18 cellular contexts compared by ENCODE assay signal in genomic region chrX:144637731-144638130, GRCh38.
"Had no signal": no experiment of that assay in that cellular context is flagged by ENCODE, and none has a peak within 500 bp of the region (broad histone marks: within the 10 kb centered on the region; RNA-seq: fewer than 3 reads in every experiment).

No MANE protein-coding gene starts in this region.

- H3K4me3 ChIP-seq: cardiac muscle cell, dorsolateral prefrontal cortex, neural progenitor cell, spleen, stomach, testis, upper lobe of right lung had no signal

- DNase-seq: activated CD4-positive, alpha-beta memory T cell treated with anti-CD3 and anti-CD28 coated beads for 36 hours; activated CD8-positive, alpha-beta memory T cell treated with anti-CD3 and anti-CD28 coated beads, Interleukin-2, amount 50 U/mL, for 48 hours; activated gamma-delta T cell; activated T-cell treated with anti-CD3 and anti-CD28 coated beads, Interleukin-2, amount 50 U/mL, for 72 hours; amygdala; dorsolateral prefrontal cortex; islet precursor cell; naive B cell; spleen; stomach; T-helper 1 cell; testis; upper lobe of right lung had no signal

- ATAC-seq: activated T-cell treated with anti-CD3 and anti-CD28 coated beads, Interleukin-2, amount 50 U/mL, for 72 hours; esophagus mucosa; left lobe of liver; sciatic nerve; upper lobe of right lung had no signal
